ENCODE assay signal across 8 cellular contexts in genomic region chr22:26367402-26368245, GRCh38.
A peak's percentile ranks its signal among the peaks of the same experiment; 100 is the strongest.
DNase-seq lines count a peak whose midpoint lies in the region; ATAC-seq and TF ChIP-seq lines count a peak whose summit lies in the region.

No MANE protein-coding gene starts in this region.

- H3K4me2 ChIP-seq in OCI-LY1 (ENCODE audit: low read length) = no peak overlapping the region

- H3K4me3 Mint-ChIP-seq in progenitor cell of endocrine pancreas (ENCODE audit: low read depth) = no peak overlapping the region

- no peaks in the 10 kb centered on the region for H3F3A ChIP-seq in OCI-LY1 (ENCODE audit: insufficient read depth, low read length)

- H3K36me3 ChIP-seq in OCI-LY1 (ENCODE audit: insufficient read depth, low read length) = no peaks in the 10 kb centered on the region

- no peaks in the 10 kb centered on the region for H3K9me2 ChIP-seq in OCI-LY1 (ENCODE audit: low read depth, low read length)

- H3K4me1 Mint-ChIP-seq in progenitor cell of endocrine pancreas (ENCODE audit: low read depth) = no peaks in the 10 kb centered on the region

- H3K9ac ChIP-seq in OCI-LY1 (ENCODE audit: low read length) = no peak overlapping the region

- H3K79me2 ChIP-seq in OCI-LY1 (ENCODE audit: insufficient read depth, low read length) = no peaks in the 10 kb centered on the region

- peaks cover 10% of the 10 kb centered on the region for H3K27me3 Mint-ChIP-seq in progenitor cell of endocrine pancreas

- no peak overlapping the region for H3K27ac ChIP-seq in OCI-LY1 (ENCODE audit: low read depth, low read length, poor library complexity, severe bottlenecking)

- H3K9me3 Mint-ChIP-seq in progenitor cell of endocrine pancreas (ENCODE audit: low read depth) = no peaks in the 10 kb centered on the region

- no peaks in the 10 kb centered on the region for H4K20me1 ChIP-seq in OCI-LY1 (ENCODE audit: insufficient read depth, low read length)

- H3K4me3 ChIP-seq in AG09309 (ENCODE audit: control insufficient read depth, low read depth, low read length) (no peak overlapping the region), OCI-LY1 (ENCODE audit: low read depth, low read length, poor library complexity, severe bottlenecking) (no peak overlapping the region)

- H2AFZ ChIP-seq in OCI-LY1 (ENCODE audit: low read length) = no peak overlapping the region

- H3K27me3 ChIP-seq in OCI-LY1 (ENCODE audit: insufficient read depth, low read length) = no peaks in the 10 kb centered on the region

- H3K36me3 Mint-ChIP-seq in progenitor cell of endocrine pancreas (ENCODE audit: insufficient read depth) = no peaks in the 10 kb centered on the region

- H3K27ac Mint-ChIP-seq in progenitor cell of endocrine pancreas = no peak overlapping the region

- H3K4me1 ChIP-seq in OCI-LY1 (ENCODE audit: insufficient read depth, low read length, severe bottlenecking) = no peaks in the 10 kb centered on the region

- TF ChIP-seq CTCF in AG09309 (IDR thresholded peaks at IDR 0.05; ENCODE audit: control insufficient read depth, insufficient read depth, low read depth, low read length, missing control alignments) (peak; percentile 79), OCI-LY1 (IDR thresholded peaks at IDR 0.05; ENCODE audit: low read length) (peak; percentile 95), progenitor cell of endocrine pancreas (IDR thresholded peaks at IDR 0.05; ENCODE audit: unreplicated experiment) (peak; percentile 84)

- no peaks in the 10 kb centered on the region for H3K9me3 ChIP-seq in OCI-LY1 (ENCODE audit: low read length)

- DNase-seq in AG09309 (ENCODE audit: low read depth) = no peak
- peak; percentile 15 for DNase-seq in GM19240 (ENCODE audit: insufficient read length, low spot score)
- DNase-seq in activated T-cell treated with anti-CD3 and anti-CD28 coated beads for 48 hours (ENCODE audit: low read depth) = peak; percentile 48
- DNase-seq in fibroblast of peridontal ligament (ENCODE audit: extremely low read depth) = peak; percentile 49
- DNase-seq in progenitor cell of endocrine pancreas (ENCODE audit: low spot score, unreplicated experiment) = peak; percentile 28
- DNase-seq in GOT3 (lab: John Stamatoyannopoulos, UW) = no peak

- ATAC-seq in HG03432 (IDR thresholded peaks at IDR 0.05; ENCODE audit: unreplicated experiment) = no peak

Comparison
In these comparisons a context has a peak if more than half of its experiments do, and no peak if none do; other contexts are left out.
1. DNase-seq: peak in GM19240 (single experiment), activated T-cell treated with anti-CD3 and anti-CD28 coated beads for 48 hours (single experiment), fibroblast of peridontal ligament (single experiment) and progenitor cell of endocrine pancreas (single experiment); none in AG09309 (single experiment) and GOT3 (single experiment).
2. Peak in every context shown above with its lines, with median percentiles within 50 percentile points of each other: CTCF ChIP-seq.